Comparison of ENCODE assay signal across 9 cellular contexts in genomic region chr9:91771027-91771426, GRCh38.
DNase-seq lines count a peak whose midpoint lies in the region; ATAC-seq and TF ChIP-seq lines count a peak whose summit lies in the region.
"Had no signal": no experiment of that assay in that cellular context is flagged by ENCODE, and none has a peak within 500 bp of the region (broad histone marks: within the 10 kb centered on the region; RNA-seq: fewer than 3 reads in every experiment).

No MANE protein-coding gene starts in this region.

- H3K27me3 Mint-ChIP-seq in neural crest cell (ENCODE audit: low read depth): peaks cover 2% of the 10 kb centered on the region
- H3K27me3 Mint-ChIP-seq in naive thymus-derived CD4-positive, alpha-beta T cell: peaks cover 22 to 50% (median 36%) of the 10 kb centered on the region in 5 donors

- H3K27me3 ChIP-seq in naive thymus-derived CD4-positive, alpha-beta T cell (ENCODE audit: control insufficient read depth in 2 of 2, insufficient read depth in 2 of 2, low read length in 2 of 2): peaks cover 0 to 4% of the 10 kb centered on the region in 2 donors

- peak; percentile 55 for TF ChIP-seq CTCF in epithelial cell of proximal tubule (conservative IDR thresholded peaks at IDR 0.05; ENCODE audit: low read depth, low read length)
- TF ChIP-seq CTCF in neural crest cell (conservative IDR thresholded peaks at IDR 0.05): peak; percentile 40

- POLR2A ChIA-PET in naive thymus-derived CD4-positive, alpha-beta T cell (lab: Charles Lee): no interaction called here

- H3K4me3 Mint-ChIP-seq in neural crest cell: no peak overlapping the region
- H3K4me3 Mint-ChIP-seq in naive thymus-derived CD4-positive, alpha-beta T cell: no peak overlapping the region

- CTCF ChIA-PET in naive thymus-derived CD4-positive, alpha-beta T cell (lab: Charles Lee): no interaction called here

- H3K4me1 ChIP-seq in naive thymus-derived CD4-positive, alpha-beta T cell (ENCODE audit: control insufficient read depth in 2 of 2, insufficient read depth in 2 of 2, low read length in 2 of 2): peaks cover 0 to 4% of the 10 kb centered on the region in 2 donors

- no peak overlapping the region for H3K27ac ChIP-seq in naive thymus-derived CD4-positive, alpha-beta T cell (ENCODE audit: low read depth, low read length)

- peaks cover 5% of the 10 kb centered on the region for H3K36me3 Mint-ChIP-seq in neural crest cell (ENCODE audit: low read depth)
- H3K36me3 Mint-ChIP-seq in naive thymus-derived CD4-positive, alpha-beta T cell: peaks cover 0 to 3% (median 0%) of the 10 kb centered on the region in 5 donors

- ATAC-seq in HG02884 (IDR thresholded peaks at IDR 0.05; ENCODE audit: unreplicated experiment) (no peak), HG03139 (IDR thresholded peaks at IDR 0.05; ENCODE audit: unreplicated experiment) (no peak)
- no peak for ATAC-seq in naive thymus-derived CD4-positive, alpha-beta T cell

- no peaks in the 10 kb centered on the region for H3K9me3 ChIP-seq in naive thymus-derived CD4-positive, alpha-beta T cell (ENCODE audit: control insufficient read depth in 2 of 3, low read length in 3 of 3)

- DNase-seq in EH (ENCODE audit: low read depth): peak; percentile 86
- DNase-seq in NCI-H69 (lab: John Stamatoyannopoulos, UW): peak; percentile 68
- no peak for DNase-seq in epithelial cell of proximal tubule (ENCODE audit: low read depth)
- no peak for DNase-seq in neural crest cell (ENCODE audit: low read depth, low spot score)
- no peak for DNase-seq in naive thymus-derived CD4-positive, alpha-beta T cell
- DNase-seq in ecto neural progenitor cell (ENCODE audit: low spot score): no peak
- DNase-seq: activated CD4-positive, alpha-beta T cell treated with anti-CD3 and anti-CD28 coated beads for 48 hours had no signal

- no peak overlapping the region for H3K4me3 ChIP-seq in epithelial cell of proximal tubule (ENCODE audit: low read depth, low read length)
- H3K4me3 ChIP-seq in naive thymus-derived CD4-positive, alpha-beta T cell (ENCODE audit: low read length): no peak overlapping the region

- peak overlapping the region; percentile 10 for H3K27ac Mint-ChIP-seq in neural crest cell (ENCODE audit: unreplicated experiment)
- H3K27ac Mint-ChIP-seq in naive thymus-derived CD4-positive, alpha-beta T cell: no peak overlapping the region

- peaks cover 8% of the 10 kb centered on the region for H3K9me3 Mint-ChIP-seq in neural crest cell
- no peaks in the 10 kb centered on the region for H3K9me3 Mint-ChIP-seq in naive thymus-derived CD4-positive, alpha-beta T cell

- peaks cover 16% of the 10 kb centered on the region for H3K4me1 Mint-ChIP-seq in neural crest cell
- H3K4me1 Mint-ChIP-seq in naive thymus-derived CD4-positive, alpha-beta T cell: peaks cover 0 to 4% (median 0%) of the 10 kb centered on the region in 7 donors

- intact Hi-C loops in naive thymus-derived CD4-positive, alpha-beta T cell (cut with micrococcal nuclease): no loop called here

- no peaks in the 10 kb centered on the region for H3K36me3 ChIP-seq in naive thymus-derived CD4-positive, alpha-beta T cell (ENCODE audit: control insufficient read depth in 2 of 3, insufficient read depth in 3 of 3, low read length in 3 of 3)

Comparison
In these comparisons a context has a peak if more than half of its experiments do, and no peak if none do; other contexts are left out.
1. DNase-seq: peak in EH (single experiment) and NCI-H69 (single experiment); none in epithelial cell of proximal tubule (single experiment), neural crest cell (single experiment), naive thymus-derived CD4-positive, alpha-beta T cell (0 of 9) and ecto neural progenitor cell (single experiment).